Comparison of ENCODE assay signal across 8 cellular contexts in genomic region chr12:56751712-56752598, GRCh38. TPM values are rescaled to one million over a fixed set of nuclear protein-coding genes. Genes with fewer than 3 reads are reported as not detected.
A peak's percentile ranks its signal among the peaks of the same experiment; 100 is the strongest.
DNase-seq lines count a peak whose midpoint lies in the region; ATAC-seq and TF ChIP-seq lines count a peak whose summit lies in the region.

TSS of gene PRIM1 (minus strand) at chr12:56752323. CDS start at chr12:56752298, 25 bp downstream.

- H3K9me3 Mint-ChIP-seq in activated CD4-positive, alpha-beta T cell treated with anti-CD3 and anti-CD28 coated beads for 36 hours (ENCODE audit: low read depth) = no peaks in the 10 kb centered on the region

- DNase-seq in BJ (ENCODE audit: low read depth) (no peak), GM19240 (ENCODE audit: insufficient read length, low spot score) (peak; percentile 76), NCI-H510A (lab: John Stamatoyannopoulos, UW) (peak; percentile 92), choroid plexus epithelial cell (ENCODE audit: low read depth) (peak; percentile 72), left kidney (ENCODE audit: low read depth, low spot score) (peak; percentile 95)
- peak; percentile 95 for DNase-seq in activated CD4-positive, alpha-beta T cell treated with anti-CD3 and anti-CD28 coated beads for 36 hours
- peak; percentile 66 to 88 for DNase-seq in stimulated activated CD4-positive, alpha-beta T cell treated with anti-CD3 and anti-CD28 coated beads, Interleukin-1b, Interleukin-23, amount 100 ng/mL, for 4 hours (ENCODE audit: low read depth in 2 of 2)

- H3K27me3 ChIP-seq in BJ (ENCODE audit: control insufficient read depth, insufficient read depth, low read length) = no peaks in the 10 kb centered on the region

- ATAC-seq in HG03442 (IDR thresholded peaks at IDR 0.05; ENCODE audit: unreplicated experiment) = peak; percentile 77
- ATAC-seq in activated CD4-positive, alpha-beta T cell treated with anti-CD3 and anti-CD28 coated beads for 36 hours = peak; percentile 91

- H3K4me3 ChIP-seq in BJ (ENCODE audit: low read depth, low read length) (peak within 1 kb of the TSS; percentile 91), choroid plexus epithelial cell (ENCODE audit: low read depth, low read length) (peak within 1 kb of the TSS; percentile 85)

- H3K4me3 Mint-ChIP-seq in activated CD4-positive, alpha-beta T cell treated with anti-CD3 and anti-CD28 coated beads for 36 hours = peak within 1 kb of the TSS; percentile 84

- no peaks in the 10 kb centered on the region for H3K27me3 Mint-ChIP-seq in activated CD4-positive, alpha-beta T cell treated with anti-CD3 and anti-CD28 coated beads for 36 hours

- POLR2A ChIA-PET in BJ (lab: Charles Lee) = interaction anchor here (0.7 kb wide), 1 partner anchor 117 kb away, joined by 13 read pairs; no protein-coding TSS in a partner anchor
- POLR2A ChIA-PET in activated CD4-positive, alpha-beta T cell treated with anti-CD3 and anti-CD28 coated beads for 36 hours (lab: Charles Lee) = interaction anchor here (0.5 to 1.0 kb wide), 7 partner anchors 25 to 759 kb away, joined by 3 to 5 read pairs (median 3); partner anchors contain the start of genes NACA and PTGES3

- intact Hi-C loops in activated CD4-positive, alpha-beta T cell treated with anti-CD3 and anti-CD28 coated beads for 36 hours (cut with DNase I, micrococcal nuclease) = loop anchor here (1.0 to 10.0 kb wide), 10 partner anchors 27 to 490 kb away; partner anchors contain the start of genes NACA (in 2 of the 2), ATP5F1B (in 1 of the 2), PTGES3 (in 1 of the 2) and STAT6 (in 1 of the 2)

- peak; percentile 23 for TF ChIP-seq CTCF in BJ (IDR thresholded peaks at IDR 0.05; ENCODE audit: insufficient read depth, low read depth, low read length)
- TF ChIP-seq CTCF in choroid plexus epithelial cell (conservative IDR thresholded peaks at IDR 0.05; ENCODE audit: low read depth, low read length) = peak; percentile 17

- H3K27ac Mint-ChIP-seq in activated CD4-positive, alpha-beta T cell treated with anti-CD3 and anti-CD28 coated beads for 36 hours = peak within 1 kb of the TSS; percentile 99

- no peaks in the 10 kb centered on the region for H3K36me3 ChIP-seq in BJ (ENCODE audit: control insufficient read depth, insufficient read depth, low read length)

- peaks cover 43% of the 10 kb centered on the region for H3K36me3 Mint-ChIP-seq in activated CD4-positive, alpha-beta T cell treated with anti-CD3 and anti-CD28 coated beads for 36 hours (ENCODE audit: low read depth)

- peaks cover 32% of the 10 kb centered on the region for H3K4me1 Mint-ChIP-seq in activated CD4-positive, alpha-beta T cell treated with anti-CD3 and anti-CD28 coated beads for 36 hours

- CTCF ChIA-PET in BJ (lab: Yijun Ruan, JAX) = interaction anchor here (0.7 to 4.1 kb wide), 5 partner anchors 10 to 279 kb away, joined by 3 to 32 read pairs (median 4); no protein-coding TSS in a partner anchor
- CTCF ChIA-PET in activated CD4-positive, alpha-beta T cell treated with anti-CD3 and anti-CD28 coated beads for 36 hours (lab: Charles Lee) = interaction anchor here (0.6 to 1.4 kb wide), 5 partner anchors 179 to 626 kb away, joined by 3 to 6 read pairs (median 3); no protein-coding TSS in a partner anchor

RNA-seq across cellular contexts. Expression of gene PRIM1, which starts in this region (rescaled TPM):
- 5.1 and 7.8 TPM in 2 replicates for polyA plus RNA-seq in BJ (2011; rRNA removed)
- 3.5 and 5.2 TPM in 2 replicates for polyA minus RNA-seq in BJ (2011; rRNA and poly(A)+ RNA removed)
- 10 to 100 TPM; 81.3 to 83.7 TPM for total RNA-seq in activated CD4-positive, alpha-beta T cell treated with anti-CD3 and anti-CD28 coated beads for 36 hours
